Comparison of ENCODE assay signal across 9 cellular contexts in the genomic region with DNA sequence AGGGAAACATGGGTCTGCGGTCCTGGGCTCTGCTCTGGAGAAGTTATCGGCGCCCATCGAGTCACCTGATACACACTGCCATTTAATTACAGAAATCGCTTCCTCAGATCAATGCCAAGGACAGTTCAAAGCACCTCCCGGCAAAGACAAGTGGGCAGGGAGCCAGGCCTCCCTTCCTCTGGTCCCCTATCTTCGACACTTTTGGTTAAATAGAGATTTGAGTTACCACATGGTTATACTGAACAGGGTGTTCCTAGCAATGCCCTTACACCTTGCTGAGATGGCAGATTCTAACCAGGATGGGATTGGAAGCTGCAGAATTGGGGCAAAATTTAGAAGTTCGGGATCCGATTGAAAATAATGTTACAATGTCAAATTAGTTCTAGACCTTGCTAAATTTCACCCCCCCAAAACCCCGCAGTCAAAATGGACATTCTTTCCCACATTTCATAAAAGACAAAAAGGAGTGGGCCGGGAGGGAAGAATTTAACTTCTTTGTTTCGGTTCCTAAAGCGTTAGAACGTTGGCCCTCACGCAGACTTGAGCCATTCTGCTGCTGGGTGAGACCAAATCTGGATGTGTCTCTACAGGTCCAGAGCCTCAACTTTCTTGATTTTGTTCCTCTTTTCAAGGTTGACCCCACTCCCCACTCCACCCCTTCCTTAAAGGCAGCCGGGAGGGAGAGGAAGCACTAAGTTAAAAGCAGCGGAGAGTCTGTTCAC. TPM values are rescaled to one million over a fixed set of nuclear protein-coding genes. Genes with fewer than 3 reads are reported as not detected.
DNase-seq lines count a peak whose midpoint lies in the region; ATAC-seq and TF ChIP-seq lines count a peak whose summit lies in the region.
"Had no signal": no experiment of that assay in that cellular context is flagged by ENCODE, and none has a peak within 500 bp of the region (broad histone marks: within the 10 kb centered on the region; RNA-seq: fewer than 3 reads in every experiment).

No MANE protein-coding gene starts in this region.

- H3K4me1 ChIP-seq in right lobe of liver: peaks cover 0 to 15% (median 0%) of the 10 kb centered on the region in 4 donors

- H3K9me3 Mint-ChIP-seq in activated naive CD8-positive, alpha-beta T cell (ENCODE audit: low read depth): no peaks in the 10 kb centered on the region

- H3K36me3 ChIP-seq in right lobe of liver (no peaks in the 10 kb centered on the region), H7 (replicated peaks; ENCODE audit: control insufficient read depth, insufficient read depth, low read length) (no peaks in the 10 kb centered on the region)

- no peak overlapping the region for H3K27ac ChIP-seq in right lobe of liver

- no peak for TF ChIP-seq CTCF in right lobe of liver (IDR thresholded peaks at IDR 0.05)

- H3K4me3 Mint-ChIP-seq in activated naive CD8-positive, alpha-beta T cell: peak overlapping the region; percentile 87

- peaks cover 63% of the 10 kb centered on the region for H3K27me3 Mint-ChIP-seq in activated naive CD8-positive, alpha-beta T cell

- no peaks in the 10 kb centered on the region for H3K36me3 Mint-ChIP-seq in activated naive CD8-positive, alpha-beta T cell

- intact Hi-C loops in Right ventricle myocardium inferior (cut with DNase I) (loop anchor here (1.0 to 10.0 kb wide), 3 partner anchors 612 to 1110 kb away; no protein-coding TSS in a partner anchor), cardiac septum (cut with DNase I) (loop anchor here (2.0 kb wide), 1 partner anchor 952 kb away; no protein-coding TSS in a partner anchor), right lobe of liver (cut with DNase I) (loop anchor here in 1 of 2 donors (10.0 kb wide), 1 partner anchor 952 kb away; no protein-coding TSS in a partner anchor)

- H3K4me3 ChIP-seq in right lobe of liver (peak overlapping the region in 2 of 3 donors; percentile 31 to 43), H7 (ENCODE audit: insufficient read depth, low read depth, low read length) (no peak overlapping the region)

- DNase-seq in Right ventricle myocardium inferior (ENCODE audit: missing footprints): no peak
- no peak for DNase-seq in cardiac septum (ENCODE audit: low spot score)
- no peak for DNase-seq in right lobe of liver
- no peak for DNase-seq in H7
- DNase-seq in hepatic stellate cell (ENCODE audit: low spot score): no peak

- H3K27me3 ChIP-seq in right lobe of liver (peaks cover 4 to 21% of the 10 kb centered on the region in 2 donors), H7 (ENCODE audit: control insufficient read depth, insufficient read depth, low read length) (peaks cover 60% of the 10 kb centered on the region)

- ATAC-seq in Right ventricle myocardium inferior: peak; percentile 15
- peak in 2 of 4 donors; percentile 38 to 43 for ATAC-seq in right lobe of liver
- ATAC-seq in HG03045 (IDR thresholded peaks at IDR 0.05; ENCODE audit: unreplicated experiment): no peak
- no peak for ATAC-seq in GM21447 (IDR thresholded peaks at IDR 0.05; ENCODE audit: unreplicated experiment)

- peaks cover 50% of the 10 kb centered on the region for H3K4me1 Mint-ChIP-seq in activated naive CD8-positive, alpha-beta T cell (ENCODE audit: low read depth)

- no peaks in the 10 kb centered on the region for H3K9me3 ChIP-seq in right lobe of liver

- no peak for TF ChIP-seq POLR2A in right lobe of liver (IDR thresholded peaks at IDR 0.05)

- WGBS in right lobe of liver (ENCODE audit: insufficient coverage, low coverage, low lambda C conversion rate, missing lambda C conversion rate): 16% methylated on average over 17 of the region's 17 CpGs

- H3K27ac Mint-ChIP-seq in activated naive CD8-positive, alpha-beta T cell: no peak overlapping the region

RNA-seq across cellular contexts. Expression of gene DLX5, which starts 2.2 kb away (rescaled TPM):
- not detected for total RNA-seq in Right ventricle myocardium inferior
- total RNA-seq in cardiac septum: 0.22 TPM
- total RNA-seq in right lobe of liver: not detected
- not detected in 2 replicates for total RNA-seq in H7 (2014; rRNA removed; shearing (Covaris generic))
- total RNA-seq: lung microvascular endothelial cell had no signal

RNA-seq across cellular contexts. Expression of gene DLX6, which starts 21.5 kb away (rescaled TPM):
- not detected for total RNA-seq in Right ventricle myocardium inferior
- total RNA-seq in cardiac septum: not detected
- not detected for total RNA-seq in right lobe of liver
- not detected in 2 replicates for total RNA-seq in H7 (2014; rRNA removed; shearing (Covaris generic))
- total RNA-seq: lung microvascular endothelial cell had no signal
